8 cellular contexts compared by ENCODE assay signal in the genomic region with DNA sequence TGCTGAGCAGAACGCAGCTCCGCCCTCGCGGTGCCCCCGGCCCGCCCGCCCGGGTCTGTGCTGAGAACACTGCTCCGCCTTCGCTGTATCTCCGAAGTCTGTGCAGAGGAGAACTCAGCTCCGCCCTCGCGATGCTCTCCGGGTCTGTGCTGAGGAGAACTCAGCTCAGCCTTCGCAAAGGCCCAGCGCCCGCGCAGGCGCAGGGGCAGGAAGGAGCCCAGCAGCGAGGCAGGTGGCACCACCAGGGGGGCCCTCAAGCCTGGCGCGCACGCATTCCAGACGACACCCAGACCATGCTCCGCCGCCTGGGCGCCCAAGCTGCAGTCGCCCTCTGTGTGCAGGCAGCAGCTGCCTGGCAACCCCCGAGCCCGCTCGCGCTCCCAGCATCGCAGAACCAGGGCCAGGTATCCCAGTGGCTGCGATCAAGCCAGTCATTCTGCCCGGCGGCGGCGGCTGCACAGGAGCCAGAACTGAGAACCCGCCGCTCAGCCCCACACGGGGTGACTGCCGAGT.
A peak's percentile ranks its signal among the peaks of the same experiment; 100 is the strongest.
DNase-seq lines count a peak whose midpoint lies in the region; ATAC-seq, FAIRE-seq and TF ChIP-seq lines count a peak whose summit lies in the region.
"Not testable (repeated sequence)": the region's sequence is repeated elsewhere in the genome, so short reads cannot be mapped to it uniquely, and the experiment has no call there.

No MANE protein-coding gene starts in this region.

- not testable (repeated sequence) for TF ChIP-seq CTCF in bronchial epithelial cell (IDR thresholded peaks at IDR 0.05; ENCODE audit: insufficient read depth, low read length, severe bottlenecking); lung (IDR thresholded peaks at IDR 0.05; ENCODE audit: control extremely low read depth, extremely low read depth)

- H3K36me3 ChIP-seq in bronchial epithelial cell (ENCODE audit: control insufficient read depth, insufficient read depth, low read length); lung (ENCODE audit: control insufficient read depth in 2 of 2, insufficient read depth in 2 of 2, low read length in 2 of 2): not testable (repeated sequence)

- not testable (repeated sequence) for H3K9me3 ChIP-seq in lung (ENCODE audit: control insufficient read depth in 2 of 2, insufficient read depth in 1 of 2, low read length in 1 of 2)

- H3K4me3 ChIP-seq in bronchial epithelial cell (ENCODE audit: low read depth, low read length): peak overlapping the region; percentile 32
- H3K4me3 ChIP-seq in lung: not testable (repeated sequence)

- not testable (repeated sequence) for H3K27me3 ChIP-seq in bronchial epithelial cell (ENCODE audit: control insufficient read depth, insufficient read depth, low read length); lung (ENCODE audit: control insufficient read depth, insufficient read depth)

- H3K27ac ChIP-seq in lung (ENCODE audit: low read depth in 1 of 2, low read length in 1 of 2): not testable (repeated sequence)

- DNase-seq in 8988T (peak; percentile 13), GM03348 (ENCODE audit: low spot score) (peak; percentile 59), NCI-H2029 treated with DMSO at 0.1 percent for 48 hours (lab: John Stamatoyannopoulos, UW) (peak; percentile 8), SHP77 treated with DMSO at 0.1 percent for 48 hours (lab: John Stamatoyannopoulos, UW) (peak; percentile 90), bronchial epithelial cell (ENCODE audit: low read depth) (peak; percentile 35), Right ventricle myocardium inferior (ENCODE audit: missing footprints) (peak; percentile 68), lung (ENCODE audit: low spot score) (peak; percentile 62), sciatic nerve (ENCODE audit: low spot score) (peak; percentile 71)

- FAIRE-seq in bronchial epithelial cell (lab: Jason Lieb, UNC): not testable (repeated sequence)

- not testable (repeated sequence) for H3K4me1 ChIP-seq in lung (ENCODE audit: control insufficient read depth in 2 of 2, insufficient read depth in 2 of 2, low read length in 2 of 2)

- intact Hi-C loops in Right ventricle myocardium inferior (cut with DNase I); sciatic nerve (cut with DNase I): not testable (repeated sequence)

- ATAC-seq in Right ventricle myocardium inferior (peak; percentile 84), lung (ENCODE audit: insufficient read depth, low FRiP score) (peak; percentile 91), sciatic nerve (peak; percentile 94)

- 3 to 5% methylated on average over 39 to 43 of the region's 43 CpGs for WGBS in lung, 2 donors

Comparison
In these comparisons a context has a peak if more than half of its experiments do, and no peak if none do; other contexts are left out.
1. DNase-seq: peak in every context shown above with its lines; median percentile 90 in SHP77 treated with DMSO at 0.1 percent for 48 hours; 71 in sciatic nerve; 68 in Right ventricle myocardium inferior; 62 in lung; 59 in GM03348; 35 in bronchial epithelial cell; 13 in 8988T; 8 in NCI-H2029 treated with DMSO at 0.1 percent for 48 hours.